In the genomic region with DNA sequence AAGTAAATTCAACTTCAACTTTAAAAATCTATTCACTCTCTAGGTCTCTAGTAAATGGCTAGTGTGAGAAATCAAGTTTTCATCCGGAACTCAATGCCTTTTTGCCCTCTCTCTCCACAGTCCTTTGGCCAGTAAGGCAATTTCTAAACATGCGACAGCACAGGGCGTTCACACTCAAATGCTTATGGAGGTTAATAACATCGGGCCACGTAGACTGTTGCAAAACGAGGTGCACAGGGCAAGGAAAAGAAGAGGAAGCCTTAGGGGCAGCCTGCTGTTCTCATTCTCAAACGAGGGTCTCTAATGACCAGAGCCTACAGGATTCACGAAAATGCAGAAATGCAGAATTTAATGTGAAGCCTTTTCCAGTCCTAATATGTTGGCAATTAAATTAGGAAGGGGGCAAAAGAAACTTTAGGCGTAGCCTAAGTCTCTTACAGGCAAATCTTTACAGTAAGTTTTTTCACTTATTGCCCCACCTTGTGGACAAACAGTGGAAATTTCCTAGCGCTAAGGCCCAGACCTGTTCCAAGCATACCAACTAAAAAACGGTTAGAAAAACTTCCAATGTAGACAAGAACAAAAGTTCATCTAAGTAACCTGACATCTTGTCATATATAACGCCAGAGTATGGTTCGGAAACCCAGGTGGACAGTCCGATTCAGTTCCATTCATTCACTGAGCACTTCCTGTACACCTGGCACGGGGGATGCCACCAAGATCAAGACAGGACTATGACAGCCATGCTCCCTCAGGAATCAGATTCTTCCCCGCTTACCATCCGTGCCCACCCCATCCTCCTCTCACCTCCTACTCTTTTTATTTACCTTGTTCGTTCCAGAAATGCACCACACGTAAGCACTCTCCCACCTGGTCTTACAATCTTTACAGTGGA, we compare ENCODE assay signal across 8 cellular contexts. TPM values are rescaled to one million over a fixed set of nuclear protein-coding genes. Genes with fewer than 3 reads are reported as not detected.
A peak's percentile ranks its signal among the peaks of the same experiment; 100 is the strongest.
DNase-seq lines count a peak whose midpoint lies in the region; ATAC-seq and TF ChIP-seq lines count a peak whose summit lies in the region.

No MANE protein-coding gene starts in this region.

- intact Hi-C loops in CD8-positive, alpha-beta T cell (cut with DNase I, micrococcal nuclease), result loop anchor here (1.0 to 10.0 kb wide), 8 partner anchors 41 to 1145 kb away; a partner anchor contains a TSS
- intact Hi-C loops in Panc1 (cut with micrococcal nuclease; ENCODE audit: unreplicated experiment), result loop anchor here (5.0 to 10.0 kb wide), 3 partner anchors 68 to 398 kb away; no protein-coding TSS in a partner anchor
- intact Hi-C loops in lower lobe of right lung (cut with DNase I), result loop anchor here (10.0 kb wide), 1 partner anchor 395 kb away; no protein-coding TSS in a partner anchor

- peak; percentile 43 for ATAC-seq in CD8-positive, alpha-beta T cell
- peak; percentile 61 for ATAC-seq in GM18861 (IDR thresholded peaks at IDR 0.05; ENCODE audit: unreplicated experiment)
- ATAC-seq in HG03280 (IDR thresholded peaks at IDR 0.05; ENCODE audit: unreplicated experiment), result peak; percentile 62
- ATAC-seq in Panc1, result peak; percentile 92
- ATAC-seq in lower lobe of right lung, result peak; percentile 74 to 81

- no peak overlapping the region for H3K27ac ChIP-seq in CD8-positive, alpha-beta T cell (ENCODE audit: low read depth, low read length)
- H3K27ac ChIP-seq in Panc1 (ENCODE audit: low read length), result no peak overlapping the region
- peak overlapping the region; percentile 58 for H3K27ac ChIP-seq in lower lobe of right lung
- H3K27ac ChIP-seq in tibial nerve, result peak overlapping the region in 1 of 4 donors; percentile 32

- peaks cover 17% of the 10 kb centered on the region for H3K4me1 Mint-ChIP-seq in CD8-positive, alpha-beta T cell (ENCODE audit: low read depth)

- no TSS peak for BruUV-seq in Panc1 (replicated peaks; lab: Mats Ljungman, UMichigan)

- in situ Hi-C loops in Panc1 (cut with HindIII; ENCODE audit: low pct_unique_long_range_greater_than_20kb, low sequenced_read_pairs), result no loop called here

- POLR2A ChIA-PET in CD8-positive, alpha-beta T cell (lab: Charles Lee), result no interaction called here
- POLR2A ChIA-PET in Panc1 (lab: Charles Lee), result no interaction called here

- TF ChIP-seq POLR2A in tibial nerve (IDR thresholded peaks at IDR 0.05), result no peak

- 35 to 36% methylated on average over 18 to 19 of the region's 19 CpGs for WGBS in tibial nerve, 2 donors

- H3K4me1 ChIP-seq in CD8-positive, alpha-beta T cell (ENCODE audit: insufficient read depth, low read length), result peaks cover 8% of the 10 kb centered on the region
- H3K4me1 ChIP-seq in Panc1 (ENCODE audit: control insufficient read depth, insufficient read depth, low read length) (peaks cover 5% of the 10 kb centered on the region; the same call in 1 of the 2 replicates), lower lobe of right lung (peaks cover 14% of the 10 kb centered on the region), tibial nerve (peaks cover 0 to 15% (median 5%) of the 10 kb centered on the region in 4 donors)

- CTCF ChIA-PET in CD8-positive, alpha-beta T cell (lab: Charles Lee), result interaction anchor here (0.7 kb wide), 2 partner anchors 93 to 1507 kb away, joined by 3 to 4 read pairs; no protein-coding TSS in a partner anchor
- CTCF ChIA-PET in Panc1 (lab: Charles Lee), result no interaction called here

- no peaks in the 10 kb centered on the region for H3K27me3 Mint-ChIP-seq in CD8-positive, alpha-beta T cell (ENCODE audit: low read depth)

- peak overlapping the region; percentile 33 for H3K4me3 Mint-ChIP-seq in CD8-positive, alpha-beta T cell

- H3K27me3 ChIP-seq in CD8-positive, alpha-beta T cell (ENCODE audit: insufficient read depth, low read length), result no peaks in the 10 kb centered on the region
- no peaks in the 10 kb centered on the region for H3K27me3 ChIP-seq in Panc1 (ENCODE audit: control insufficient read depth, insufficient read depth, low read length)
- H3K27me3 ChIP-seq in lower lobe of right lung (ENCODE audit: low read depth), result no peaks in the 10 kb centered on the region
- H3K27me3 ChIP-seq in tibial nerve, result no peaks in the 10 kb centered on the region

- peaks cover 4% of the 10 kb centered on the region for H3K36me3 Mint-ChIP-seq in CD8-positive, alpha-beta T cell

- H3K27ac Mint-ChIP-seq in CD8-positive, alpha-beta T cell, result no peak overlapping the region

- no peaks in the 10 kb centered on the region for H3K9me3 Mint-ChIP-seq in CD8-positive, alpha-beta T cell

- H3K4me3 ChIP-seq in CD8-positive, alpha-beta T cell (ENCODE audit: low read depth, low read length), result no peak overlapping the region
- H3K4me3 ChIP-seq in Panc1 (ENCODE audit: low read depth in 2 of 2, low read length in 2 of 2), result no peak overlapping the region
- peak overlapping the region; percentile 19 for H3K4me3 ChIP-seq in choroid plexus epithelial cell (ENCODE audit: low read depth, low read length)
- peak overlapping the region; percentile 39 for H3K4me3 ChIP-seq in lower lobe of right lung
- H3K4me3 ChIP-seq in tibial nerve, result peak overlapping the region in 1 of 4 donors; percentile 36

- no peaks in the 10 kb centered on the region for H3K36me3 ChIP-seq in CD8-positive, alpha-beta T cell (ENCODE audit: insufficient read depth, low read length)
- H3K36me3 ChIP-seq in Panc1 (ENCODE audit: control insufficient read depth, insufficient read depth, low read length) (no peaks in the 10 kb centered on the region), lower lobe of right lung (no peaks in the 10 kb centered on the region), tibial nerve (no peaks in the 10 kb centered on the region)

- TF ChIP-seq CTCF in CD8-positive, alpha-beta T cell (IDR thresholded peaks at IDR 0.05), result peak; percentile 65
- peak; percentile 70 for TF ChIP-seq CTCF in Panc1 (IDR thresholded peaks at IDR 0.05)
- peak; percentile 73 for TF ChIP-seq CTCF in choroid plexus epithelial cell (conservative IDR thresholded peaks at IDR 0.05; ENCODE audit: low read depth, low read length)
- TF ChIP-seq CTCF in lower lobe of right lung (IDR thresholded peaks at IDR 0.05), result peak; percentile 79
- TF ChIP-seq CTCF in tibial nerve (IDR thresholded peaks at IDR 0.05), result peak; percentile 64 to 87 (median 74)

- no peak for TF ChIP-seq EP300 in tibial nerve (IDR thresholded peaks at IDR 0.05)

- H3K9me3 ChIP-seq in CD8-positive, alpha-beta T cell (ENCODE audit: low read length), result no peaks in the 10 kb centered on the region
- H3K9me3 ChIP-seq in Panc1 (ENCODE audit: control insufficient read depth, insufficient read depth, low read depth, low read length), result no peaks in the 10 kb centered on the region
- H3K9me3 ChIP-seq in lower lobe of right lung, result no peaks in the 10 kb centered on the region
- no peaks in the 10 kb centered on the region for H3K9me3 ChIP-seq in tibial nerve

- DNase-seq in CD8-positive, alpha-beta T cell, result peak in 2 of 7 experiments; percentile 16 to 17
- peak; percentile 32 for DNase-seq in Panc1 (ENCODE audit: low read depth, low spot score)
- peak; percentile 85 for DNase-seq in choroid plexus epithelial cell (ENCODE audit: low read depth)
- DNase-seq in lower lobe of right lung, result no peak
- DNase-seq in tibial nerve (ENCODE audit: low spot score in 2 of 2), result no peak
- DNase-seq in 8988T, result no peak

RNA-seq across cellular contexts. Expression of a gene that starts 5.1 kb away (rescaled TPM):
- not detected for total RNA-seq in CD8-positive, alpha-beta T cell
- total RNA-seq in Panc1 (2021; ENCODE audit: unreplicated experiment) (not detected), lower lobe of right lung (not detected), tibial nerve (under 1 TPM in 1 of 4 donors, not detected in 3; 0.42 TPM)
- polyA plus RNA-seq in Panc1 (2012; ENCODE audit: insufficient read length), result not detected

RNA-seq across cellular contexts. Expression of a gene that starts 5.2 kb away (rescaled TPM):
- 1 to 10 TPM; 2.6 to 3.6 TPM for total RNA-seq in CD8-positive, alpha-beta T cell
- total RNA-seq in Panc1 (2021; ENCODE audit: unreplicated experiment) (8.4 TPM), lower lobe of right lung (2.4 TPM), tibial nerve (1 to 10 TPM in 2 of 4 donors, under 1 TPM in 2; 0.39 to 5.4 (median 2.1) TPM)
- polyA plus RNA-seq in Panc1 (2012; ENCODE audit: insufficient read length), result 4.7 TPM

Comparison
In these comparisons a context has a peak if more than half of its experiments do, and no peak if none do; other contexts are left out.
1. DNase-seq: peak in Panc1 (single experiment) and choroid plexus epithelial cell (single experiment); none in lower lobe of right lung (single experiment), tibial nerve (0 of 2) and 8988T (single experiment).
2. H3K4me3 ChIP-seq: peak in choroid plexus epithelial cell (single experiment) and lower lobe of right lung (single experiment); none in CD8-positive, alpha-beta T cell (single experiment) and Panc1 (0 of 2).
3. Peak in every context shown above with its lines, with median percentiles within 50 percentile points of each other: ATAC-seq and CTCF ChIP-seq.